ENCODE assay signal across 1 cellular context in genomic region chr11:9103542-9104276, GRCh38.
TF ChIP-seq lines count a peak whose summit lies in the region.

No MANE protein-coding gene starts in this region.

TF ChIP-seq in HepG2, 621 proteins besides CTCF, POLR2A, EP300 and RAD21 (continued from another document):
- TF ChIP-seq ZNF687 (CRISPR knock-in tag; IDR thresholded peaks at IDR 0.05), result peak; percentile 27; the same call in 1 of the 2 replicates
